ENCODE assay signal across 8 cellular contexts in the genomic region with DNA sequence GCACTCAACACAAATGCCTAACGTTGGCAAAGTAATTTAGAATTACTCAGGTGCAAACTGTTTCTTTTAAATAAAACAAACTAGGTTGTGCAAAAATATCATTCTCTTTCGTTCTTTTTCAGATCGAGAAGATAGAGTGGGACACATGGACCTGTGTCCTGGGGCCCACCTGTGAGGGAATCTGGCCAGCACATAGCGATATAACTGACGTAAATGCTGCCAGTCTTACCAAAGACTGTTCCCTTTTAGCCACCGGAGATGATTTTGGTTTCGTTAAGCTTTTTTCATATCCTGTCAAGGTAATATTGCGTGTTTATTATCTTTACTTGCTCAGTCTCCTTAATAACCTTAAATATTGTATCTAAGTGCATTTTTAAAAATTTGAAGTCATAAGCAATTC.
"Had no signal": no experiment of that assay in that cellular context is flagged by ENCODE, and none has a peak within 500 bp of the region (broad histone marks: within the 10 kb centered on the region; RNA-seq: fewer than 3 reads in every experiment).

No MANE protein-coding gene starts in this region.

- FAIRE-seq: G401.6, GM12891, GM12892, GM18507, GM19239 had no signal

- DNase-seq: GDM1, GF-D8 had no signal

- ATAC-seq: GM12878 had no signal

- H3K4me3 ChIP-seq: GM12878 had no signal
